ENCODE assay signal across 10 cellular contexts in the genomic region with DNA sequence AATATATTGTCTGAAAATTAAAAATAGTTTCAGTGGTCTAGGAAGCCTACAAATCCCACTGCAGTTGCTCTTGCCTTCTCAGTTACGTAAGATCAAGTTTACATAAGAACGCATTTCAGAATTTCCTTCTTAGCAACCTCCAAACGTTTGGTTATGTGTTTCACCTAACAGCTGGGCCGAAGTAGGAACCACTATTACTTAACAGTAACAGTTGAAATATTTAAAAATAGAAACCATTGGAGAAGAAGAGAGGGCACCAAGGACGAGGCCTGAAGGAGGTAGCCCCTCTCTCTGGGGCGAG.
DNase-seq lines count a peak whose midpoint lies in the region; ATAC-seq and TF ChIP-seq lines count a peak whose summit lies in the region.
"Had no signal": no experiment of that assay in that cellular context is flagged by ENCODE, and none has a peak within 500 bp of the region (broad histone marks: within the 10 kb centered on the region; RNA-seq: fewer than 3 reads in every experiment).

No MANE protein-coding gene starts in this region.

- H3K4me2 ChIP-seq in IMR-90 (ENCODE audit: low read depth, low read length) (peak overlapping the region; percentile 98; the same call in 1 of the 2 replicates), smooth muscle cell (peak overlapping the region; percentile 68)

- no peak overlapping the region for H3K56ac ChIP-seq in IMR-90 (ENCODE audit: extremely low read depth, insufficient read depth, low read length)

- no peak overlapping the region; the same call in 1 of the 2 replicates for H3K23ac ChIP-seq in IMR-90 (ENCODE audit: low read depth, low read length)

- peak overlapping the region; percentile 22; the same call in 1 of the 2 replicates for H2BK120ac ChIP-seq in IMR-90 (ENCODE audit: low read depth, low read length)

- H3K4me3 ChIP-seq in IMR-90 (ENCODE audit: insufficient read depth, low read depth, low read length) (no peak overlapping the region), right atrium auricular region (no peak overlapping the region), smooth muscle cell (no peak overlapping the region)
- H3K4me3 ChIP-seq: ovary had no signal

- in situ Hi-C loops in IMR-90 (cut with MboI; ENCODE audit: low sequenced_read_pairs), result no loop called here
- in situ Hi-C loops in GM13977 (cut with MboI; ENCODE audit: low pct_unique_long_range_greater_than_20kb, low sequenced_read_pairs, unreplicated experiment), result no loop called here

- H3K9ac ChIP-seq in IMR-90 (ENCODE audit: low read depth, low read length) (no peak overlapping the region), smooth muscle cell (ENCODE audit: low read depth) (no peak overlapping the region)

- no peak overlapping the region for H2AK9ac ChIP-seq in IMR-90 (replicated peaks; ENCODE audit: low read depth, low read length, poor library complexity)

- POLR2A ChIA-PET in IMR-90 (lab: Charles Lee; ENCODE audit: unreplicated experiment), result no interaction called here

- H2BK20ac ChIP-seq in IMR-90 (ENCODE audit: low read depth, low read length), result no peak overlapping the region

- peak; percentile 78 for DNase-seq in IMR-90
- no peak for DNase-seq in right atrium auricular region (ENCODE audit: low spot score)
- no peak for DNase-seq in smooth muscle cell (lab: John Stamatoyannopoulos, UW; ENCODE audit: unreplicated experiment)
- no peak for DNase-seq in GM13977 (ENCODE audit: low spot score)
- no peak for DNase-seq in NCI-H187 treated with DMSO at 0.1 percent for 48 hours (lab: John Stamatoyannopoulos, UW)
- DNase-seq in iPS-NIHi11 (ENCODE audit: low spot score), result no peak
- DNase-seq: NCI-H1105 treated with DMSO at 0.1 percent for 48 hours had no signal

- no peak overlapping the region for H3K14ac ChIP-seq in IMR-90 (replicated peaks; ENCODE audit: low read depth, low read length)

- no peak overlapping the region for H3K18ac ChIP-seq in IMR-90 (ENCODE audit: low read depth, low read length)

- H3K79me1 ChIP-seq in IMR-90 (ENCODE audit: low read depth in 1 of 2, low read length in 2 of 2), result peaks cover 38 to 67% of the 10 kb centered on the region in 2 experiments

- H3K27ac ChIP-seq in IMR-90 (ENCODE audit: insufficient read depth, low read length), result peak overlapping the region; percentile 51; the same call in 1 of the 2 replicates
- peak overlapping the region; percentile 66 for H3K27ac ChIP-seq in VCaP
- H3K27ac ChIP-seq in right atrium auricular region, result peak overlapping the region; percentile 79 to 92
- H3K27ac ChIP-seq in smooth muscle cell (ENCODE audit: low read depth), result peak overlapping the region; percentile 77

- CTCF ChIA-PET in IMR-90 (lab: Yijun Ruan, JAX), result no interaction called here

- no peak overlapping the region for H4K91ac ChIP-seq in IMR-90 (ENCODE audit: insufficient read depth, low read depth, low read length)

- H3K4ac ChIP-seq in IMR-90 (ENCODE audit: low read depth, low read length), result no peak overlapping the region

- no peaks in the 10 kb centered on the region for H3K36me3 ChIP-seq in IMR-90 (ENCODE audit: control insufficient read depth, insufficient read depth, low read length)
- no peaks in the 10 kb centered on the region for H3K36me3 ChIP-seq in right atrium auricular region
- no peaks in the 10 kb centered on the region for H3K36me3 ChIP-seq in smooth muscle cell (ENCODE audit: low read depth)
- H3K36me3 ChIP-seq: ovary had no signal

- no peaks in the 10 kb centered on the region for H3K27me3 ChIP-seq in IMR-90 (ENCODE audit: control insufficient read depth, insufficient read depth, low read length)
- no peaks in the 10 kb centered on the region for H3K27me3 ChIP-seq in right atrium auricular region
- no peaks in the 10 kb centered on the region for H3K27me3 ChIP-seq in smooth muscle cell (ENCODE audit: low read depth)
- H3K27me3 ChIP-seq: ovary had no signal

- H3K9me3 ChIP-seq in IMR-90 (ENCODE audit: control insufficient read depth, insufficient read depth, low read length), result no peaks in the 10 kb centered on the region
- H3K9me3 ChIP-seq in right atrium auricular region, result no peaks in the 10 kb centered on the region
- H3K9me3 ChIP-seq in smooth muscle cell (replicated peaks; ENCODE audit: low read depth), result no peaks in the 10 kb centered on the region
- H3K9me3 ChIP-seq: ovary had no signal

- 0 out of 2 replicates have a peak overlapping the region, but pooled peaks have one; percentile 81 for H2AK5ac ChIP-seq in IMR-90 (ENCODE audit: low read depth, low read length)

- peaks cover 28% of the 10 kb centered on the region for H3K79me2 ChIP-seq in smooth muscle cell (ENCODE audit: low read depth)

- intact Hi-C loops in IMR-90 (cut with micrococcal nuclease), result loop anchor here (2.0 to 10.0 kb wide), 2 partner anchors 52 to 172 kb away; no protein-coding TSS in a partner anchor

- no peak overlapping the region for H2BK15ac ChIP-seq in IMR-90 (ENCODE audit: low read depth, low read length)

- peaks cover 7% of the 10 kb centered on the region for H3F3A ChIP-seq in smooth muscle cell (ENCODE audit: low read depth)

- peaks cover 53% of the 10 kb centered on the region for H3K4me1 ChIP-seq in IMR-90 (ENCODE audit: control insufficient read depth, insufficient read depth, low read length)
- H3K4me1 ChIP-seq in right atrium auricular region, result peaks cover 0 to 70% of the 10 kb centered on the region in 2 donors
- H3K4me1 ChIP-seq in smooth muscle cell (ENCODE audit: low read depth), result peaks cover 40% of the 10 kb centered on the region

- H4K8ac ChIP-seq in IMR-90 (ENCODE audit: low read depth in 2 of 2, low read length in 2 of 2), result no peak overlapping the region

- dilution Hi-C loops in IMR-90 (cut with HindIII; ENCODE audit: low sequenced_read_pairs, unreplicated experiment), result no loop called here

- no peak for TF ChIP-seq POLR2A in IMR-90 (IDR thresholded peaks at IDR 0.05; ENCODE audit: low read depth, low read length)

- peak overlapping the region; percentile 32 for H2BK5ac ChIP-seq in IMR-90 (ENCODE audit: low read depth, low read length, poor library complexity, severe bottlenecking)

- no CpG with 5 or more reads among the region's 6 CpGs for WGBS in IMR-90 (ENCODE audit: extremely low coverage in 2 of 2, insufficient read length in 1 of 2), 2 experiments
- 58% methylated on average over 6 of the region's 6 CpGs for WGBS in smooth muscle cell (ENCODE audit: low lambda C conversion rate)

- no peak overlapping the region for H4K5ac ChIP-seq in IMR-90 (ENCODE audit: low read depth, low read length)

- H2AFZ ChIP-seq in IMR-90 (replicated peaks; ENCODE audit: low read length, poor library complexity) (no peak overlapping the region), smooth muscle cell (ENCODE audit: low read depth) (no peak overlapping the region)

- no peak for TF ChIP-seq RAD21 in IMR-90 (IDR thresholded peaks at IDR 0.05; ENCODE audit: low read length)

- BruUV-seq in IMR-90 (replicated peaks; lab: Mats Ljungman, UMichigan), result no TSS peak

- H3K9me1 ChIP-seq in IMR-90 (ENCODE audit: insufficient read depth, low read length), result peaks cover 25% of the 10 kb centered on the region

- ATAC-seq in IMR-90 (ENCODE audit: low read depth), result no peak
- no peak for ATAC-seq in HG02763 (IDR thresholded peaks at IDR 0.05; ENCODE audit: unreplicated experiment)

- TF ChIP-seq CTCF in IMR-90 (conservative IDR thresholded peaks at IDR 0.05; ENCODE audit: low read depth, low read length) (no peak), VCaP (conservative IDR thresholded peaks at IDR 0.05) (no peak), right atrium auricular region (IDR thresholded peaks at IDR 0.05) (no peak), smooth muscle cell (IDR thresholded peaks at IDR 0.05; ENCODE audit: borderline replicate concordance, insufficient read depth, poor library complexity, severe bottlenecking) (no peak), GM13977 (IDR thresholded peaks at IDR 0.05; ENCODE audit: extremely low read depth, insufficient read depth, missing control alignments) (no peak)

- H4K20me1 ChIP-seq in IMR-90 (ENCODE audit: insufficient read depth, low read length) (peaks cover 11% of the 10 kb centered on the region), smooth muscle cell (ENCODE audit: low read depth) (peaks cover 10% of the 10 kb centered on the region)

TF ChIP-seq in IMR-90, 13 proteins besides CTCF, POLR2A, EP300 and RAD21:
- TF ChIP-seq MAFK (IDR thresholded peaks at IDR 0.05; ENCODE audit: low read depth, low read length) (no peak), BHLHE40 (IDR thresholded peaks at IDR 0.05; ENCODE audit: low read depth, low read length) (no peak), CEBPB (IDR thresholded peaks at IDR 0.05; ENCODE audit: low read depth, low read length) (peak; percentile 69)
